Comparison of ENCODE assay signal across 1 cellular context in the genomic region with DNA sequence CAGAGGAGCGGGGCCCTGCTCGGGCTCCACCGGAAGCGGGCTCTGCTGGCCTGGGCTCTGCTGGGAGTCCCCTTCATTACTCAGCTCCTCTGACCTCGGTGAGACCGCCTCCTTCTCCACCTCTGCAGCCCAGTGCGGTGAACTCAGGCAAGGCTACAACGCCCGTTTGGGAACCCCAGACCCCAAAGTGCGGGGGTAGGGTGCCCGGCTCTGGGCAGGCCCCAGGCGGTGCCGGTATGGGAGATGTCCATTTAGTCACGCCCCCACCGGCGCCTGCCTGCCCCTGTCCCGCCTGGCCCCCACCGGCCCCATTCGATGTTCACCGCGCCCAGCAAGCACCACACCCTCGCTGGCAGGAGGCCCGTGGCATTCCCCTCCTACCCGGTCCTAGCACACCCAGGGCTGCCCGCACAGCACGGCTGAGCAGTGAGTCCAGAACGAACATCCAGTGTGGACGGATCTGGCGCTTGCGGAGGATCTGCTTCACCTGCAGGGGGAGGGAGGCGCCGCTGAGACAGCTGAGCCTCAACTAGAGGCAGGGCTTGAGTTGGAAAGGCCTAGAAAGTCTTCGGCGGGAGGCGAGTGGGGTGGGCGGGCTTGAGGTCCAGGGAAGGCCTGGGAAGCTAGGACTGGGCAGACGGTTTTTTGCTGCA.
TF ChIP-seq lines count a peak whose summit lies in the region.

No MANE protein-coding gene starts in this region.

TF ChIP-seq in HepG2, 621 proteins besides CTCF, POLR2A, EP300 and RAD21:
- TF ChIP-seq, protein P1, sequence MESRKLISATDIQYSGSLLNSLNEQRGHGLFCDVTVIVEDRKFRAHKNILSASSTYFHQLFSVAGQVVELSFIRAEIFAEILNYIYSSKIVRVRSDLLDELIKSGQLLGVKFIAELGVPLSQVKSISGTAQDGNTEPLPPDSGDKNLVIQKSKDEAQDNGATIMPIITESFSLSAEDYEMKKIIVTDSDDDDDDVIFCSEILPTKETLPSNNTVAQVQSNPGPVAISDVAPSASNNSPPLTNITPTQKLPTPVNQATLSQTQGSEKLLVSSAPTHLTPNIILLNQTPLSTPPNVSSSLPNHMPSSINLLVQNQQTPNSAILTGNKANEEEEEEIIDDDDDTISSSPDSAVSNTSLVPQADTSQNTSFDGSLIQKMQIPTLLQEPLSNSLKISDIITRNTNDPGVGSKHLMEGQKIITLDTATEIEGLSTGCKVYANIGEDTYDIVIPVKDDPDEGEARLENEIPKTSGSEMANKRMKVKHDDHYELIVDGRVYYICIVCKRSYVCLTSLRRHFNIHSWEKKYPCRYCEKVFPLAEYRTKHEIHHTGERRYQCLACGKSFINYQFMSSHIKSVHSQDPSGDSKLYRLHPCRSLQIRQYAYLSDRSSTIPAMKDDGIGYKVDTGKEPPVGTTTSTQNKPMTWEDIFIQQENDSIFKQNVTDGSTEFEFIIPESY (CRISPR knock-in tag; IDR thresholded peaks at IDR 0.05): peak; percentile 98
- TF ChIP-seq, protein P2, sequence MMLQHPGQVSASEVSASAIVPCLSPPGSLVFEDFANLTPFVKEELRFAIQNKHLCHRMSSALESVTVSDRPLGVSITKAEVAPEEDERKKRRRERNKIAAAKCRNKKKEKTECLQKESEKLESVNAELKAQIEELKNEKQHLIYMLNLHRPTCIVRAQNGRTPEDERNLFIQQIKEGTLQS (CRISPR knock-in tag; IDR thresholded peaks at IDR 0.05): no peak
- TF ChIP-seq ZBTB38 (CRISPR knock-in tag; IDR thresholded peaks at IDR 0.05) (peak; percentile 48; the same call in 1 of the 2 replicates), NR2F1 (CRISPR knock-in tag; IDR thresholded peaks at IDR 0.05) (no peak)
